Comparison of ENCODE assay signal across 9 cellular contexts in genomic region chr16:11621539-11621919, GRCh38. TPM values are rescaled to one million over a fixed set of nuclear protein-coding genes. Genes with fewer than 3 reads are reported as not detected.
DNase-seq lines count a peak whose midpoint lies in the region; ATAC-seq, FAIRE-seq and TF ChIP-seq lines count a peak whose summit lies in the region.
"Had no signal": no experiment of that assay in that cellular context is flagged by ENCODE, and none has a peak within 500 bp of the region (broad histone marks: within the 10 kb centered on the region; RNA-seq: fewer than 3 reads in every experiment).

No MANE protein-coding gene starts in this region.

- H3K4me1 Mint-ChIP-seq in HFFc6 (ENCODE audit: low read depth) (peaks cover 37% of the 10 kb centered on the region), nephron (peaks cover 17% of the 10 kb centered on the region), Caco-2 (ENCODE audit: low read depth, unreplicated experiment) (no peaks in the 10 kb centered on the region)

- no peaks in the 10 kb centered on the region; the same call in 1 of the 2 replicates for H3K27me3 Mint-ChIP-seq in HFFc6 (ENCODE audit: insufficient read depth)
- H3K27me3 Mint-ChIP-seq in nephron (ENCODE audit: low read depth) = no peaks in the 10 kb centered on the region
- H3K27me3 Mint-ChIP-seq in Caco-2 (ENCODE audit: insufficient read depth, unreplicated experiment) = no peaks in the 10 kb centered on the region

- H3K4me1 ChIP-seq in GM12878 (ENCODE audit: control insufficient read depth, insufficient read depth, low read length) (peaks cover 9% of the 10 kb centered on the region), Caco-2 (no peaks in the 10 kb centered on the region)

- H3K4me3 ChIP-seq in AG04450 (ENCODE audit: low read depth, low read length) = 0 out of 2 replicates have a peak overlapping the region, but pooled peaks have one; percentile 35
- peak overlapping the region; percentile 55; the same call in 1 of the 2 replicates for H3K4me3 ChIP-seq in GM12878
- H3K4me3 ChIP-seq in Caco-2 (ENCODE audit: low read depth, low read length) = no peak overlapping the region

- no peak for TF ChIP-seq RAD21 in GM12878 (IDR thresholded peaks at IDR 0.05; ENCODE audit: insufficient read depth, low read depth, low read length)

- TF ChIP-seq EP300 in GM12878 (IDR thresholded peaks at IDR 0.05; ENCODE audit: borderline replicate concordance in 1 of 2, control insufficient read depth in 1 of 2, low read depth in 2 of 2, low read length in 2 of 2) = no peak

- SMC1A ChIA-PET in GM12878 (lab: Charles Lee; ENCODE audit: uncharacterized antibody, unreplicated experiment) = interaction anchor here (0.7 to 1.5 kb wide), 5 partner anchors 9 to 90 kb away, joined by 3 to 5 read pairs (median 4); no protein-coding TSS in a partner anchor

- H3K27ac ChIP-seq in AG04450 (ENCODE audit: low read depth, low read length) (peak overlapping the region; percentile 88), GM12878 (ENCODE audit: control insufficient read depth, insufficient read depth) (no peak overlapping the region)

- in situ Hi-C loops in GM12878 (cut with MboI) = no loop called here

- 22% methylated on average over 6 of the region's 6 CpGs for WGBS in GM12878 (ENCODE audit: insufficient coverage, insufficient replicate concordance, low lambda C conversion rate, missing lambda C conversion rate)

- H3K36me3 Mint-ChIP-seq in HFFc6 (ENCODE audit: low read depth) = peaks cover 3% of the 10 kb centered on the region; the same call in 1 of the 2 replicates
- H3K36me3 Mint-ChIP-seq in nephron (ENCODE audit: low read depth) = no peaks in the 10 kb centered on the region
- no peaks in the 10 kb centered on the region for H3K36me3 Mint-ChIP-seq in Caco-2 (ENCODE audit: insufficient read depth, unreplicated experiment)

- intact Hi-C loops in GM12878 (cut with micrococcal nuclease; ENCODE audit: unreplicated experiment) = no loop called here
- intact Hi-C loops in Caco-2 (cut with micrococcal nuclease; ENCODE audit: unreplicated experiment) = no loop called here

- peaks cover 9% of the 10 kb centered on the region for H3K9me3 ChIP-seq in AG04450 (ENCODE audit: control insufficient read depth, insufficient read depth, low read length)
- H3K9me3 ChIP-seq in GM12878 (replicated peaks; ENCODE audit: control insufficient read depth, insufficient read depth, low read length) = no peaks in the 10 kb centered on the region
- H3K9me3 ChIP-seq in Caco-2 = no peaks in the 10 kb centered on the region

- no peak for TF ChIP-seq POLR2A in GM12878 (IDR thresholded peaks at IDR 0.05; ENCODE audit: low read depth, low read length)

- CTCF ChIA-PET in AG04450 (lab: Charles Lee) = interaction anchor here (1.1 to 1.2 kb wide), 2 partner anchors 19 to 215 kb away, joined by 3 to 4 read pairs; no protein-coding TSS in a partner anchor
- CTCF ChIA-PET in GM12878 (lab: Yijun Ruan, JAX) = interaction anchor here (0.9 to 1.2 kb wide), 6 partner anchors 10 to 235 kb away, joined by 3 to 5 read pairs (median 3); no protein-coding TSS in a partner anchor
- CTCF ChIA-PET in Caco-2 (lab: Charles Lee) = no interaction called here

- no peaks in the 10 kb centered on the region for H3K79me2 ChIP-seq in GM12878 (ENCODE audit: control insufficient read depth, insufficient read depth, low read length)

- POLR2A ChIA-PET in AG04450 (lab: Yijun Ruan, JAX) = interaction anchor here (1.2 to 1.8 kb wide), 4 partner anchors 19 to 34 kb away, joined by 3 to 12 read pairs (median 6); partner anchors contain the start of gene LITAF
- POLR2A ChIA-PET in GM12878 (lab: Charles Lee) = interaction anchor here (0.5 to 1.8 kb wide), 3 partner anchors 37 to 276 kb away, joined by 3 to 5 read pairs (median 4); no protein-coding TSS in a partner anchor
- POLR2A ChIA-PET in Caco-2 (lab: Charles Lee) = no interaction called here

- RAD21 ChIA-PET in GM12878 (lab: Charles Lee; ENCODE audit: unreplicated experiment) = interaction anchor here (1.1 kb wide), 1 partner anchor 90 kb away, joined by 3 read pairs; no protein-coding TSS in a partner anchor

- BruUV-seq in GM12878 (replicated peaks; lab: Mats Ljungman, UMichigan) = no TSS peak
- BruUV-seq in Caco-2 (replicated peaks; lab: Mats Ljungman, UMichigan) = no TSS peak

- no peaks in the 10 kb centered on the region for H3K9me3 Mint-ChIP-seq in HFFc6
- peaks cover 3% of the 10 kb centered on the region for H3K9me3 Mint-ChIP-seq in nephron
- H3K9me3 Mint-ChIP-seq in Caco-2 (ENCODE audit: unreplicated experiment) = no peaks in the 10 kb centered on the region

- H3K27me3 ChIP-seq in AG04450 (ENCODE audit: control insufficient read depth, insufficient read depth, low read length) (no peaks in the 10 kb centered on the region), GM12878 (replicated peaks in 1 of 2; ENCODE audit: control insufficient read depth in 2 of 2, insufficient read depth in 2 of 2, low read length in 1 of 2) (no peaks in the 10 kb centered on the region), Caco-2 (replicated peaks; ENCODE audit: control insufficient read depth, insufficient read depth, low read length) (no peaks in the 10 kb centered on the region)

- no peaks in the 10 kb centered on the region for H4K20me1 ChIP-seq in GM12878 (ENCODE audit: control insufficient read depth, insufficient read depth)

- no peak for TF ChIP-seq CTCF in AG04450 (IDR thresholded peaks at IDR 0.05; ENCODE audit: low read depth, low read length)
- no peak for TF ChIP-seq CTCF in HFFc6 (IDR thresholded peaks at IDR 0.05)
- TF ChIP-seq CTCF in GM12878 (IDR thresholded peaks at IDR 0.05 in 2 of 3, conservative IDR thresholded peaks at IDR 0.05 in 1 of 3; ENCODE audit: control insufficient read depth in 2 of 3, extremely low read depth in 1 of 3, insufficient read depth in 1 of 3, low read depth in 3 of 3, low read length in 3 of 3) = no peak
- no peak for TF ChIP-seq CTCF in nephron (IDR thresholded peaks at IDR 0.05; ENCODE audit: unreplicated experiment in 3 of 3)
- no peak for TF ChIP-seq CTCF in Caco-2 (IDR thresholded peaks at IDR 0.05; ENCODE audit: insufficient read depth in 1 of 2, low read depth in 1 of 2, low read length in 1 of 2, severe bottlenecking in 1 of 2, unreplicated experiment in 1 of 2)

- H3K36me3 ChIP-seq in GM12878 (ENCODE audit: control insufficient read depth in 2 of 2, insufficient read depth in 2 of 2, low read length in 1 of 2) (no peaks in the 10 kb centered on the region), Caco-2 (ENCODE audit: control insufficient read depth, insufficient read depth, low read length) (no peaks in the 10 kb centered on the region)

- H3K4me3 Mint-ChIP-seq in HFFc6 (peak overlapping the region; percentile 79), nephron (no peak overlapping the region), Caco-2 (ENCODE audit: unreplicated experiment) (no peak overlapping the region)

- no peak for FAIRE-seq in GM12878 (lab: Jason Lieb, UNC)

- DNase-seq in AG04450 (ENCODE audit: low read depth, low spot score) (no peak), HFFc6 (no peak), GM12878 (ENCODE audit: low read depth, low spot score) (no peak), middle frontal gyrus (ENCODE audit: extremely low spot score, low spot score) (no peak), Caco-2 (no peak), HUDEP-2 (lab: John Stamatoyannopoulos, UW; ENCODE audit: unreplicated experiment in 76 of 76) (no peak)
- DNase-seq: SHP77 treated with DMSO at 0.1 percent for 48 hours had no signal

- peak overlapping the region; percentile 53 for H3K4me2 ChIP-seq in GM12878 (ENCODE audit: control insufficient read depth, insufficient read depth)

- ATAC-seq in GM12878 (no peak), esophagus mucosa (no peak)

- peak overlapping the region; percentile 84 for H2AFZ ChIP-seq in GM12878 (ENCODE audit: control insufficient read depth, low read depth, low read length)

- no peak overlapping the region; the same call in 1 of the 2 replicates for H3K9ac ChIP-seq in GM12878 (ENCODE audit: control insufficient read depth, insufficient read depth, low read length)

- H3K27ac Mint-ChIP-seq in HFFc6 = peak overlapping the region; percentile 76
- H3K27ac Mint-ChIP-seq in nephron = peak overlapping the region; percentile 86 to 92 (median 87)
- H3K27ac Mint-ChIP-seq in Caco-2 (ENCODE audit: unreplicated experiment) = no peak overlapping the region

RNA-seq across cellular contexts. Expression of gene LITAF, which starts 34.8 kb away (rescaled TPM):
- polyA plus RNA-seq in AG04450 (2011; rRNA removed) = 190 and 217 TPM in 2 replicates
- polyA minus RNA-seq in AG04450 (2011; rRNA and poly(A)+ RNA removed) = 165 and 233 TPM in 2 replicates
- total RNA-seq in HFFc6 (2021; fragmentation: NEBNext Ultra II Directional; extraction: Animal tissue kit (Norgen Biotek cat#: 25700)) = 100 to 1,000 TPM; 114 to 143 (median 135) TPM
- total RNA-seq in GM12878 (2013; cell fraction: nucleolus; rRNA removed) = 62.4 and 64.8 TPM in 2 replicates
- total RNA-seq in GM12878 (2014; rRNA removed) = 111 and 121 TPM in 2 replicates
- 124 and 125 TPM in 2 replicates for total RNA-seq in GM12878 (2014; rRNA removed; fragmentation: Illumina TruSeq; extraction: Trizol)
- 168 and 173 TPM in 2 replicates for total RNA-seq in GM12878 (2021)
- 90.1 TPM for polyA plus RNA-seq in GM12878 (2011; ENCODE audit: low read depth)
- 99.2 and 112 TPM in 2 replicates for polyA plus RNA-seq in GM12878 (2011; rRNA removed)
- polyA plus RNA-seq in GM12878 (2011; cell fraction: cytosol; rRNA removed) = 193 and 266 TPM in 2 replicates
- polyA plus RNA-seq in GM12878 (2011; cell fraction: nucleus; rRNA removed) = 74.4 and 94.9 TPM in 2 replicates
- polyA plus RNA-seq in GM12878 (2012) = 120 and 148 TPM in 2 replicates
- 196 and 211 TPM in 2 replicates for polyA plus RNA-seq in GM12878 (2014; fragmentation: Illumina TruSeq; extraction: Trizol)
- polyA plus RNA-seq in GM12878 (2014; fragmentation: Nextera tagmentation; extraction: Ambion mirVana) = 100 to 1,000 TPM; 144 to 195 TPM
- 103 and 115 TPM in 2 replicates for polyA plus RNA-seq in GM12878 (2014; rRNA removed)
- 100 to 1,000 TPM; 150 to 154 TPM for polyA plus RNA-seq in GM12878 (2016; fragmentation: Nextera tagmentation; extraction: Ambion mirVana)
- 92.1 and 148 TPM in 2 replicates for polyA minus RNA-seq in GM12878 (2011; rRNA and poly(A)+ RNA removed)
- polyA minus RNA-seq in GM12878 (2011; cell fraction: cytosol; rRNA and poly(A)+ RNA removed) = 52.1 and 57.0 TPM in 2 replicates
- polyA minus RNA-seq in GM12878 (2011; cell fraction: nucleus; rRNA and poly(A)+ RNA removed) = 28.7 and 56.3 TPM in 2 replicates
- 36.9 TPM for total RNA-seq in esophagus mucosa
- 47.9 and 60.9 TPM in 2 replicates for total RNA-seq in Caco-2 (2022)

RNA-seq across cellular contexts. Expression of gene SNN, which starts 46.7 kb away (rescaled TPM):
- 18.9 and 19.4 TPM in 2 replicates for polyA plus RNA-seq in AG04450 (2011; rRNA removed)
- polyA minus RNA-seq in AG04450 (2011; rRNA and poly(A)+ RNA removed) = 8.4 and 9.9 TPM in 2 replicates
- total RNA-seq in HFFc6 (2021; fragmentation: NEBNext Ultra II Directional; extraction: Animal tissue kit (Norgen Biotek cat#: 25700)) = 1 to 10 TPM; 4.6 to 7.6 (median 6.5) TPM
- 34.4 and 35.4 TPM in 2 replicates for total RNA-seq in GM12878 (2013; cell fraction: nucleolus; rRNA removed)
- total RNA-seq in GM12878 (2014; rRNA removed) = 25.6 and 28.2 TPM in 2 replicates
- 26.9 and 27.3 TPM in 2 replicates for total RNA-seq in GM12878 (2014; rRNA removed; fragmentation: Illumina TruSeq; extraction: Trizol)
- total RNA-seq in GM12878 (2021) = 38.5 and 40.4 TPM in 2 replicates
- polyA plus RNA-seq in GM12878 (2011; ENCODE audit: low read depth) = 15.3 TPM
- polyA plus RNA-seq in GM12878 (2011; rRNA removed) = 32.8 and 43.4 TPM in 2 replicates
- 35.7 and 49.6 TPM in 2 replicates for polyA plus RNA-seq in GM12878 (2011; cell fraction: cytosol; rRNA removed)
- polyA plus RNA-seq in GM12878 (2011; cell fraction: nucleus; rRNA removed) = 25.6 and 27.0 TPM in 2 replicates
- 19.4 and 29.5 TPM in 2 replicates for polyA plus RNA-seq in GM12878 (2012)
- polyA plus RNA-seq in GM12878 (2014; fragmentation: Illumina TruSeq; extraction: Trizol) = 26.5 and 32.4 TPM in 2 replicates
- 1 to 10 TPM; 2.2 to 5.2 TPM for polyA plus RNA-seq in GM12878 (2014; fragmentation: Nextera tagmentation; extraction: Ambion mirVana)
- 40.0 and 42.4 TPM in 2 replicates for polyA plus RNA-seq in GM12878 (2014; rRNA removed)
- 10 to 100 TPM; 17.4 to 22.6 TPM for polyA plus RNA-seq in GM12878 (2016; fragmentation: Nextera tagmentation; extraction: Ambion mirVana)
- polyA minus RNA-seq in GM12878 (2011; rRNA and poly(A)+ RNA removed) = 17.0 and 24.5 TPM in 2 replicates
- 10.7 and 12.4 TPM in 2 replicates for polyA minus RNA-seq in GM12878 (2011; cell fraction: cytosol; rRNA and poly(A)+ RNA removed)
- 9.7 and 16.1 TPM in 2 replicates for polyA minus RNA-seq in GM12878 (2011; cell fraction: nucleus; rRNA and poly(A)+ RNA removed)
- 19.1 TPM for total RNA-seq in esophagus mucosa
- total RNA-seq in Caco-2 (2022) = 11.1 and 12.8 TPM in 2 replicates
